Comparison of ENCODE assay signal across 1 cellular context in genomic region chr18:12867724-12868123, GRCh38.
TF ChIP-seq lines count a peak whose summit lies in the region.

No MANE protein-coding gene starts in this region.

TF ChIP-seq in K562, 482 proteins besides CTCF, POLR2A, EP300 and RAD21:
- TF ChIP-seq KLF13 (tag; IDR thresholded peaks at IDR 0.05; ENCODE audit: borderline replicate concordance, low read depth) (no peak), U2AF1 (optimal IDR thresholded peaks at IDR 0.05; ENCODE audit: low read depth, low read length) (no peak), NEUROD1 (IDR thresholded peaks at IDR 0.05; ENCODE audit: borderline replicate concordance, low read depth, low read length, partially characterized antibody) (no peak), RAD51 (IDR thresholded peaks at IDR 0.05; ENCODE audit: borderline replicate concordance, low read depth) (no peak), ZNF184 (CRISPR knock-in tag; IDR thresholded peaks at IDR 0.05) (no peak), PCBP2 (IDR thresholded peaks at IDR 0.05; ENCODE audit: low read depth, low read length, poor library complexity, severe bottlenecking) (no peak), ATF2 (CRISPR knock-in tag; IDR thresholded peaks at IDR 0.05) (no peak), ZSCAN32 (CRISPR knock-in tag; IDR thresholded peaks at IDR 0.05) (no peak), GATAD2B (IDR thresholded peaks at IDR 0.05; ENCODE audit: borderline replicate concordance) (no peak), CXXC5 (CRISPR knock-in tag; IDR thresholded peaks at IDR 0.05) (no peak), SMAD3 (CRISPR knock-in tag; conservative IDR thresholded peaks at IDR 0.05) (no peak), PCBP1 (IDR thresholded peaks at IDR 0.05; ENCODE audit: low read depth, low read length, poor library complexity, severe bottlenecking) (no peak)
TF ChIP-seq in K562: peak in this region for 0.
